ENCODE assay signal across 20 cellular contexts in genomic region chr3:65142476-65142875, GRCh38.
DNase-seq lines count a peak whose midpoint lies in the region; ATAC-seq and TF ChIP-seq lines count a peak whose summit lies in the region.
"Had no signal": no experiment of that assay in that cellular context is flagged by ENCODE, and none has a peak within 500 bp of the region (broad histone marks: within the 10 kb centered on the region; RNA-seq: fewer than 3 reads in every experiment).

No MANE protein-coding gene starts in this region.

- peaks cover 9% of the 10 kb centered on the region for H3K9me2 ChIP-seq in GM23338 (ENCODE audit: insufficient read depth)

- H3K4me3 Mint-ChIP-seq in GM23338 = no peak overlapping the region
- H3K4me3 Mint-ChIP-seq in endodermal cell = no peak overlapping the region
- H3K4me3 Mint-ChIP-seq in neural progenitor cell = no peak overlapping the region
- H3K4me3 Mint-ChIP-seq in activated T-cell treated with anti-CD3 and anti-CD28 coated beads, Interleukin-2, amount 50 U/mL, for 4 hours = no peak overlapping the region
- H3K4me3 Mint-ChIP-seq in chondrocyte (ENCODE audit: unreplicated experiment) = no peak overlapping the region
- H3K4me3 Mint-ChIP-seq: CD14-positive monocyte; CD8-positive, alpha-beta T cell; IgD-negative memory B cell had no signal

- H3K9me3 Mint-ChIP-seq in GM23338 (no peaks in the 10 kb centered on the region; the same call in 2 of the 3 replicates), endodermal cell (no peaks in the 10 kb centered on the region), neural progenitor cell (no peaks in the 10 kb centered on the region), chondrocyte (ENCODE audit: low read depth) (no peaks in the 10 kb centered on the region)
- peaks cover 14% of the 10 kb centered on the region for H3K9me3 Mint-ChIP-seq in activated T-cell treated with anti-CD3 and anti-CD28 coated beads, Interleukin-2, amount 50 U/mL, for 4 hours

- peak overlapping the region; percentile 51; the same call in 1 of the 2 replicates for H3K27ac ChIP-seq in GM23338 (ENCODE audit: low read depth)
- peak overlapping the region; percentile 63; the same call in 1 of the 2 replicates for H3K27ac ChIP-seq in HUES6 (ENCODE audit: low read depth, low read length)
- no peak overlapping the region for H3K27ac ChIP-seq in endodermal cell (ENCODE audit: low read depth, low read length)
- no peak overlapping the region for H3K27ac ChIP-seq in neural progenitor cell
- H3K27ac ChIP-seq: BLaER1 had no signal

- H3K27ac Mint-ChIP-seq in GM23338 (0 out of 2 replicates have a peak overlapping the region, but pooled peaks have one; percentile 27), endodermal cell (peak overlapping the region; percentile 69), neural progenitor cell (no peak overlapping the region), chondrocyte (ENCODE audit: unreplicated experiment) (no peak overlapping the region)
- H3K27ac Mint-ChIP-seq: CD14-positive monocyte; CD8-positive, alpha-beta T cell; IgD-negative memory B cell had no signal

- H3K4me3 ChIP-seq in GM23338 = no peak overlapping the region
- no peak overlapping the region for H3K4me3 ChIP-seq in HUES6 (ENCODE audit: low read depth, low read length)
- H3K4me3 ChIP-seq in endodermal cell (ENCODE audit: low read length) = no peak overlapping the region
- H3K4me3 ChIP-seq in neural progenitor cell = no peak overlapping the region
- H3K4me3 ChIP-seq: BLaER1, GM12878 had no signal

- H3K4me1 ChIP-seq in GM23338 (ENCODE audit: insufficient read depth) = peaks cover 33% of the 10 kb centered on the region
- H3K4me1 ChIP-seq in HUES6 (ENCODE audit: control insufficient read depth, insufficient read depth, low read length) = peaks cover 48% of the 10 kb centered on the region
- peaks cover 18% of the 10 kb centered on the region for H3K4me1 ChIP-seq in endodermal cell (ENCODE audit: control insufficient read depth, insufficient read depth, low read length)
- peaks cover 14% of the 10 kb centered on the region for H3K4me1 ChIP-seq in neural progenitor cell
- H3K4me1 ChIP-seq: BLaER1 had no signal

- peak; percentile 59 for DNase-seq in GM23338 (ENCODE audit: low spot score)
- DNase-seq in endodermal cell = no peak
- DNase-seq in neural progenitor cell (ENCODE audit: low spot score) = peak; percentile 24
- DNase-seq in CD1c-positive myeloid dendritic cell (ENCODE audit: extremely low spot score) = no peak
- no peak for DNase-seq in activated CD8-positive, alpha-beta memory T cell treated with anti-CD3 and anti-CD28 coated beads for 24 hours
- DNase-seq in activated T-cell treated with anti-CD3 and anti-CD28 coated beads, Interleukin-2, amount 50 U/mL, for 4 hours = no peak
- DNase-seq in chondrocyte (ENCODE audit: low spot score) = no peak
- DNase-seq: 8988T; Calu3; CD8-positive, alpha-beta T cell; DMS53; DND-41; EL; HCEC 1CT had no signal

- TF ChIP-seq CTCF in GM23338 (conservative IDR thresholded peaks at IDR 0.05; ENCODE audit: low read depth in 2 of 2) (no peak), endodermal cell (conservative IDR thresholded peaks at IDR 0.05) (no peak), neural progenitor cell (IDR thresholded peaks at IDR 0.05) (no peak), chondrocyte (IDR thresholded peaks at IDR 0.05) (no peak)

- H3K27me3 ChIP-seq in GM23338 (ENCODE audit: insufficient read depth) = no peaks in the 10 kb centered on the region
- no peaks in the 10 kb centered on the region for H3K27me3 ChIP-seq in HUES6 (ENCODE audit: control insufficient read depth, insufficient read depth, low read length)
- no peaks in the 10 kb centered on the region for H3K27me3 ChIP-seq in endodermal cell (ENCODE audit: control insufficient read depth, insufficient read depth, low read length, poor library complexity, severe bottlenecking)
- no peaks in the 10 kb centered on the region for H3K27me3 ChIP-seq in neural progenitor cell
- H3K27me3 ChIP-seq: BLaER1 had no signal

- H3K4me2 ChIP-seq in GM23338 (0 out of 2 replicates have a peak overlapping the region, but pooled peaks have one; percentile 1), neural progenitor cell (no peak overlapping the region)
- H3K4me2 ChIP-seq: BLaER1 had no signal

- H3K9me3 ChIP-seq in HUES6 (ENCODE audit: control insufficient read depth, insufficient read depth, low read depth, low read length) (no peaks in the 10 kb centered on the region), endodermal cell (ENCODE audit: control insufficient read depth, low read length) (no peaks in the 10 kb centered on the region), neural progenitor cell (ENCODE audit: low read depth) (no peaks in the 10 kb centered on the region)
- H3K9me3 ChIP-seq: BLaER1 had no signal

- H3K79me2 ChIP-seq in GM23338 (replicated peaks; ENCODE audit: insufficient read depth) = no peaks in the 10 kb centered on the region
- no peaks in the 10 kb centered on the region for H3K79me2 ChIP-seq in neural progenitor cell (ENCODE audit: low read depth)

- peak overlapping the region; percentile 28 for H3K9ac ChIP-seq in HUES6 (ENCODE audit: low read length)
- H3K9ac ChIP-seq in endodermal cell (ENCODE audit: extremely low read depth, low read length, poor library complexity, severe bottlenecking) = no peak overlapping the region
- no peak overlapping the region for H3K9ac ChIP-seq in neural progenitor cell
- H3K9ac ChIP-seq: BLaER1 had no signal

- no peaks in the 10 kb centered on the region for H4K20me1 ChIP-seq in GM23338 (replicated peaks; ENCODE audit: insufficient read depth)
- H4K20me1 ChIP-seq in neural progenitor cell (ENCODE audit: low read depth) = no peaks in the 10 kb centered on the region
- H4K20me1 ChIP-seq: BLaER1 had no signal

- H3K4me1 Mint-ChIP-seq in GM23338 (peaks cover 39% of the 10 kb centered on the region), endodermal cell (peaks cover 54% of the 10 kb centered on the region), neural progenitor cell (peaks cover 6% of the 10 kb centered on the region), chondrocyte (ENCODE audit: low read depth) (no peaks in the 10 kb centered on the region)
- H3K4me1 Mint-ChIP-seq in activated T-cell treated with anti-CD3 and anti-CD28 coated beads, Interleukin-2, amount 50 U/mL, for 4 hours (ENCODE audit: low read depth) = no peaks in the 10 kb centered on the region
- H3K4me1 Mint-ChIP-seq: CD14-positive monocyte, IgD-negative memory B cell had no signal

- H3F3A ChIP-seq in GM23338 (replicated peaks; ENCODE audit: low read depth) (no peaks in the 10 kb centered on the region), neural progenitor cell (ENCODE audit: low read depth) (no peaks in the 10 kb centered on the region)

- ATAC-seq in GM23338 = peak; percentile 54
- ATAC-seq in activated T-cell treated with anti-CD3 and anti-CD28 coated beads, Interleukin-2, amount 50 U/mL, for 4 hours = no peak
- ATAC-seq: CD8-positive, alpha-beta T cell; GM12878; HepG2 had no signal

- no peak overlapping the region for H2AFZ ChIP-seq in GM23338
- H2AFZ ChIP-seq in neural progenitor cell (replicated peaks) = no peak overlapping the region

- H3K36me3 ChIP-seq in GM23338 (ENCODE audit: insufficient read depth) = no peaks in the 10 kb centered on the region
- H3K36me3 ChIP-seq in HUES6 (ENCODE audit: control insufficient read depth, insufficient read depth, low read length) = no peaks in the 10 kb centered on the region
- no peaks in the 10 kb centered on the region for H3K36me3 ChIP-seq in endodermal cell (ENCODE audit: control insufficient read depth, insufficient read depth, low read length)
- H3K36me3 ChIP-seq in neural progenitor cell = no peaks in the 10 kb centered on the region
- H3K36me3 ChIP-seq: BLaER1 had no signal

- H3K27me3 Mint-ChIP-seq in GM23338 (ENCODE audit: insufficient read depth, low read depth, poor library complexity) (peaks cover 6% of the 10 kb centered on the region), endodermal cell (ENCODE audit: insufficient read depth) (peaks cover 2% of the 10 kb centered on the region), neural progenitor cell (ENCODE audit: insufficient read depth, low read depth) (no peaks in the 10 kb centered on the region), chondrocyte (ENCODE audit: low read depth) (peaks cover 28% of the 10 kb centered on the region)
- no peaks in the 10 kb centered on the region for H3K27me3 Mint-ChIP-seq in activated T-cell treated with anti-CD3 and anti-CD28 coated beads, Interleukin-2, amount 50 U/mL, for 4 hours (ENCODE audit: low read depth)
- H3K27me3 Mint-ChIP-seq: IgD-negative memory B cell had no signal

- H3K36me3 Mint-ChIP-seq in GM23338 (ENCODE audit: low read depth) = peaks cover 3% of the 10 kb centered on the region; the same call in 1 of the 3 replicates
- H3K36me3 Mint-ChIP-seq in endodermal cell (ENCODE audit: low read depth) = no peaks in the 10 kb centered on the region
- no peaks in the 10 kb centered on the region for H3K36me3 Mint-ChIP-seq in neural progenitor cell
- no peaks in the 10 kb centered on the region for H3K36me3 Mint-ChIP-seq in activated T-cell treated with anti-CD3 and anti-CD28 coated beads, Interleukin-2, amount 50 U/mL, for 4 hours (ENCODE audit: insufficient read depth)
- H3K36me3 Mint-ChIP-seq in chondrocyte (ENCODE audit: low read depth) = no peaks in the 10 kb centered on the region
- H3K36me3 Mint-ChIP-seq: CD14-positive monocyte; CD8-positive, alpha-beta T cell; IgD-negative memory B cell had no signal

TF ChIP-seq in GM23338, 12 proteins besides CTCF, POLR2A, EP300 and RAD21 (continues in another document):
- no peak for TF ChIP-seq REST (IDR thresholded peaks at IDR 0.05; ENCODE audit: unreplicated experiment)

Comparison
In these comparisons a context has a peak if more than half of its experiments do, and no peak if none do; other contexts are left out.
1. DNase-seq: peak in GM23338 (single experiment) and neural progenitor cell (single experiment); none in endodermal cell (single experiment), CD1c-positive myeloid dendritic cell (single experiment), activated CD8-positive, alpha-beta memory T cell treated with anti-CD3 and anti-CD28 coated beads for 24 hours (single experiment), activated T-cell treated with anti-CD3 and anti-CD28 coated beads, Interleukin-2, amount 50 U/mL, for 4 hours (single experiment) and chondrocyte (single experiment).
2. H3K27ac ChIP-seq: peak in GM23338 (single experiment) and HUES6 (single experiment); none in endodermal cell (single experiment) and neural progenitor cell (single experiment).
3. H3K27ac Mint-ChIP-seq: peak in GM23338 (single experiment) and endodermal cell (single experiment); none in neural progenitor cell (single experiment) and chondrocyte (single experiment).